Comparison of ENCODE assay signal across 18 cellular contexts in genomic region chrX:134760671-134761070, GRCh38. TPM values are rescaled to one million over a fixed set of nuclear protein-coding genes. Genes with fewer than 3 reads are reported as not detected.
A peak's percentile ranks its signal among the peaks of the same experiment; 100 is the strongest.
DNase-seq lines count a peak whose midpoint lies in the region; ATAC-seq, FAIRE-seq and TF ChIP-seq lines count a peak whose summit lies in the region.
"Had no signal": no experiment of that assay in that cellular context is flagged by ENCODE, and none has a peak within 500 bp of the region (broad histone marks: within the 10 kb centered on the region; RNA-seq: fewer than 3 reads in every experiment).

No MANE protein-coding gene starts in this region.

- POLR2A ChIA-PET in H1 (lab: Charles Lee; ENCODE audit: partially characterized antibody) = no interaction called here

- no peak overlapping the region for H3K4ac ChIP-seq in H1 (replicated peaks; ENCODE audit: insufficient read length, low read depth, low read length)
- no peak overlapping the region for H3K4ac ChIP-seq in mesenchymal stem cell (ENCODE audit: low read depth in 1 of 2, low read length in 2 of 2)

- H3K23me2 ChIP-seq in H1 (ENCODE audit: low read depth, low read length) = no peaks in the 10 kb centered on the region

- no peaks in the 10 kb centered on the region for H3K4me1 Mint-ChIP-seq in type B pancreatic cell (ENCODE audit: unreplicated experiment)
- H3K4me1 Mint-ChIP-seq: CD4-positive, alpha-beta memory T cell had no signal

- TF ChIP-seq RAD21 in H1 (IDR thresholded peaks at IDR 0.05 in 1 of 2, conservative IDR thresholded peaks at IDR 0.05 in 1 of 2; ENCODE audit: low read depth in 2 of 2, low read length in 2 of 2) = no peak

- H3K4me3 ChIP-seq in H1 (ENCODE audit: extremely low read depth in 1 of 4, insufficient read depth in 2 of 4, low read depth in 3 of 4, low read length in 4 of 4) (no peak overlapping the region), mesenchymal stem cell (ENCODE audit: insufficient read depth in 1 of 2, low read depth in 1 of 2, low read length in 2 of 2) (no peak overlapping the region)

- H3K9me3 ChIP-seq in H1 (ENCODE audit: insufficient read depth in 2 of 2, low read depth in 1 of 2, low read length in 1 of 2) = no peaks in the 10 kb centered on the region
- H3K9me3 ChIP-seq in mesenchymal stem cell (ENCODE audit: control insufficient read depth, low read length) = peaks cover 5% of the 10 kb centered on the region
- H3K9me3 ChIP-seq: BE2C had no signal

- DNase-seq in GM12891 (ENCODE audit: insufficient read length, low spot score) (no peak), NCI-H69 (lab: John Stamatoyannopoulos, UW) (peak; percentile 35), H1 (ENCODE audit: low read depth in 1 of 2, low spot score in 2 of 2) (no peak), mesenchymal stem cell (no peak), COLO668 (lab: John Stamatoyannopoulos, UW; ENCODE audit: unreplicated experiment) (no peak), type B pancreatic cell (ENCODE audit: extremely low spot score, unreplicated experiment) (no peak), inferior parietal cortex (ENCODE audit: extremely low spot score) (no peak)
- DNase-seq: BE2C; CD4-positive, alpha-beta memory T cell; H7; NCI-H1417; NCI-H2029 treated with DMSO at 0.1 percent for 48 hours; NCI-H748 treated with DMSO at 0.1 percent for 48 hours; Right ventricle myocardium superior had no signal

- H2BK15ac ChIP-seq in H1 (ENCODE audit: low read length) (no peak overlapping the region), mesenchymal stem cell (ENCODE audit: low read depth, poor library complexity, severe bottlenecking) (no peak overlapping the region)

- FAIRE-seq in GM12891 (lab: Jason Lieb, UNC) (peak; percentile 35), H1 (lab: Jason Lieb, UNC) (no peak)
- FAIRE-seq: D721Med had no signal

- peak overlapping the region; percentile 70; the same call in 1 of the 2 replicates for H2AFZ ChIP-seq in H1 (ENCODE audit: low read length)
- H2AFZ ChIP-seq in mesenchymal stem cell (ENCODE audit: low read depth, low read length) = no peak overlapping the region

- H4K8ac ChIP-seq in H1 (ENCODE audit: extremely low read depth, insufficient read depth, low read length) (no peak overlapping the region), mesenchymal stem cell (ENCODE audit: low read length) (no peak overlapping the region)

- CTCF ChIA-PET in H1 (lab: Charles Lee; ENCODE audit: partially characterized antibody) = interaction anchor here (0.9 to 1.4 kb wide), 4 partner anchors 10 to 258 kb away, joined by 3 to 6 read pairs (median 4); no protein-coding TSS in a partner anchor

- H3K56ac ChIP-seq in H1 (replicated peaks; ENCODE audit: insufficient read length, low read depth, low read length) = no peak overlapping the region

- H3K79me1 ChIP-seq in H1 (ENCODE audit: low read depth, low read length) (no peaks in the 10 kb centered on the region), mesenchymal stem cell (replicated peaks; ENCODE audit: low read length, poor library complexity, severe bottlenecking) (no peaks in the 10 kb centered on the region)

- ATAC-seq in GM19035 (IDR thresholded peaks at IDR 0.05; ENCODE audit: unreplicated experiment) = no peak
- ATAC-seq: Panc1, SK-N-SH treated with all-trans-retinoic acid at 6 μM for 48 hours had no signal

- H2BK12ac ChIP-seq in H1 (ENCODE audit: low read depth, low read length) = no peak overlapping the region
- H2BK12ac ChIP-seq in mesenchymal stem cell (ENCODE audit: low read length in 2 of 2) = peak overlapping the region in 1 of 2 experiments; percentile 63

- H3K36me3 ChIP-seq in H1 (ENCODE audit: control insufficient read depth in 2 of 4, insufficient read depth in 4 of 4, low read length in 3 of 4) (no peaks in the 10 kb centered on the region), mesenchymal stem cell (ENCODE audit: control insufficient read depth in 1 of 2, insufficient read depth in 2 of 2, low read depth in 1 of 2, low read length in 2 of 2) (no peaks in the 10 kb centered on the region)
- H3K36me3 ChIP-seq: BE2C had no signal

- no peak overlapping the region for H3K9ac ChIP-seq in H1 (replicated peaks in 1 of 4; ENCODE audit: extremely low read depth in 1 of 4, low read depth in 3 of 4, low read length in 3 of 4)
- peak overlapping the region; percentile 16 for H3K9ac ChIP-seq in mesenchymal stem cell (ENCODE audit: low read length)

- WGBS in H1 (ENCODE audit: extremely low coverage in 1 of 2, insufficient coverage in 1 of 2, insufficient read length in 1 of 2, insufficient replicate concordance in 2 of 2, low coverage in 1 of 2, low lambda C conversion rate in 2 of 2, missing lambda C conversion rate in 1 of 2), 2 experiments = 74% methylated on average over 5 of the region's 5 CpGs; no CpG with 5 or more reads in 1 of the 2 experiments
- 96% methylated on average over 4 of the region's 5 CpGs for WGBS in mesenchymal stem cell

- no peak overlapping the region for H3K27ac Mint-ChIP-seq in type B pancreatic cell
- H3K27ac Mint-ChIP-seq: CD4-positive, alpha-beta memory T cell had no signal

- H2BK5ac ChIP-seq in H1 (ENCODE audit: low read depth, low read length) (no peak overlapping the region), mesenchymal stem cell (ENCODE audit: low read depth, low read length, poor library complexity, severe bottlenecking) (no peak overlapping the region)

- H4K91ac ChIP-seq in H1 (replicated peaks; ENCODE audit: insufficient read length, low read length) (no peak overlapping the region), mesenchymal stem cell (ENCODE audit: low read length) (no peak overlapping the region)

- no peaks in the 10 kb centered on the region for H3K27me3 Mint-ChIP-seq in type B pancreatic cell
- H3K27me3 Mint-ChIP-seq: CD4-positive, alpha-beta memory T cell had no signal

- no peak overlapping the region for H3K14ac ChIP-seq in H1 (ENCODE audit: insufficient read length)
- no peak overlapping the region for H3K14ac ChIP-seq in mesenchymal stem cell (ENCODE audit: low read length in 2 of 2)

- H3K79me2 ChIP-seq in H1 (ENCODE audit: control insufficient read depth in 1 of 2, insufficient read depth in 2 of 2, low read length in 2 of 2) = no peaks in the 10 kb centered on the region

- no peaks in the 10 kb centered on the region for H3K4me1 ChIP-seq in H1 (replicated peaks in 1 of 4; ENCODE audit: control insufficient read depth in 3 of 4, insufficient read depth in 4 of 4, low read length in 3 of 4)
- no peaks in the 10 kb centered on the region for H3K4me1 ChIP-seq in mesenchymal stem cell (ENCODE audit: control insufficient read depth, insufficient read depth, low read depth, low read length)
- H3K4me1 ChIP-seq: BE2C had no signal

- no peaks in the 10 kb centered on the region for H4K20me1 ChIP-seq in H1 (replicated peaks in 1 of 2; ENCODE audit: control insufficient read depth in 1 of 2, insufficient read depth in 2 of 2, low read length in 2 of 2)

- TF ChIP-seq EP300 in H1 (IDR thresholded peaks at IDR 0.05; ENCODE audit: borderline replicate concordance in 1 of 2, low read depth in 2 of 2, low read length in 2 of 2) = no peak

- no peak overlapping the region for H2AK5ac ChIP-seq in H1 (ENCODE audit: low read depth, low read length)
- H2AK5ac ChIP-seq in mesenchymal stem cell (ENCODE audit: low read length, severe bottlenecking) = no peak overlapping the region

- no peak for TF ChIP-seq CTCF in H1 (IDR thresholded peaks at IDR 0.05; ENCODE audit: control extremely low read depth in 1 of 3, insufficient read depth in 1 of 3, low read depth in 1 of 3, low read length in 3 of 3)
- no peak for TF ChIP-seq CTCF in type B pancreatic cell (conservative IDR thresholded peaks at IDR 0.05)

- H3K23ac ChIP-seq in H1 (ENCODE audit: insufficient read length) = no peak overlapping the region
- H3K23ac ChIP-seq in mesenchymal stem cell (ENCODE audit: low read length in 2 of 2) = no peak overlapping the region

- H2BK20ac ChIP-seq in H1 (ENCODE audit: low read length) = no peak overlapping the region

- peaks cover 3% of the 10 kb centered on the region for H3K36me3 Mint-ChIP-seq in type B pancreatic cell
- H3K36me3 Mint-ChIP-seq: CD4-positive, alpha-beta memory T cell had no signal

- no peak overlapping the region for H3K4me2 ChIP-seq in H1 (ENCODE audit: insufficient read depth in 1 of 2, low read depth in 2 of 2, low read length in 2 of 2)
- H3K4me2 ChIP-seq in mesenchymal stem cell (ENCODE audit: low read length, poor library complexity, severe bottlenecking) = no peak overlapping the region

- no peak overlapping the region for H4K5ac ChIP-seq in H1 (ENCODE audit: insufficient read length, low read depth, low read length)

- TF ChIP-seq POLR2A in GM12891 (IDR thresholded peaks at IDR 0.05; ENCODE audit: low read depth, low read length) (no peak), H1 (IDR thresholded peaks at IDR 0.05; ENCODE audit: control extremely low read depth in 1 of 2, low read depth in 2 of 2, low read length in 2 of 2) (no peak)

- H3K27ac ChIP-seq in H1 (ENCODE audit: low read depth, low read length) (no peak overlapping the region), mesenchymal stem cell (ENCODE audit: low read length, poor library complexity, severe bottlenecking) (no peak overlapping the region)

- H2BK120ac ChIP-seq in H1 (replicated peaks; ENCODE audit: low read depth, low read length) (no peak overlapping the region), mesenchymal stem cell (ENCODE audit: low read depth, low read length) (no peak overlapping the region)

- H3K27me3 ChIP-seq in H1 (replicated peaks in 1 of 4; ENCODE audit: control insufficient read depth in 3 of 4, extremely low read depth in 1 of 4, insufficient read depth in 3 of 4, low read length in 3 of 4) (no peaks in the 10 kb centered on the region), mesenchymal stem cell (ENCODE audit: control insufficient read depth in 1 of 2, insufficient read depth in 1 of 2, low read length in 2 of 2) (no peaks in the 10 kb centered on the region)
- H3K27me3 ChIP-seq: BE2C had no signal

- H3K9me3 Mint-ChIP-seq in type B pancreatic cell = peaks cover 5% of the 10 kb centered on the region
- H3K9me3 Mint-ChIP-seq: CD4-positive, alpha-beta memory T cell had no signal

- H3K18ac ChIP-seq in H1 (ENCODE audit: extremely low read depth, low read length) (no peak overlapping the region), mesenchymal stem cell (ENCODE audit: low read depth in 1 of 2, low read length in 2 of 2) (peak overlapping the region in 1 of 2 experiments; percentile 48)

- no peak overlapping the region for H3K4me3 Mint-ChIP-seq in type B pancreatic cell
- H3K4me3 Mint-ChIP-seq: CD4-positive, alpha-beta memory T cell had no signal

RNA-seq across cellular contexts. Expression of gene PABIR2, which starts 36.3 kb away (rescaled TPM):
- 22.7 TPM for polyA plus RNA-seq in GM12891 (2012; ENCODE audit: low read depth, missing spikeins)
- 29.7 and 31.6 TPM in 2 replicates for total RNA-seq in H1 (2021; fragmentation: NEBNext Ultra II Directional; extraction: Animal tissue kit (Norgen Biotek cat#: 25700))
- 14.6 and 23.0 TPM in 2 replicates for polyA plus RNA-seq in H1 (2011; rRNA removed)
- polyA plus RNA-seq in H1 (2011; cell fraction: cytosol; rRNA removed) = 24.5 TPM
- 66.6 TPM for polyA plus RNA-seq in H1 (2011; cell fraction: nucleus; rRNA removed)
- polyA plus RNA-seq in H1 (2012, experiment 1 of 2) = 32.8 to 40.5 TPM (median 38.4 TPM) in 4 replicates
- 10.5 TPM for polyA plus RNA-seq in H1 (2012, experiment 2 of 2)
- 20.3 TPM for polyA plus RNA-seq in H1 (2013, experiment 1 of 2)
- polyA plus RNA-seq in H1 (2013, experiment 2 of 2) = 17.5 TPM
- 27.4 and 36.0 TPM in 2 replicates for polyA minus RNA-seq in H1 (2011; rRNA and poly(A)+ RNA removed)
- polyA minus RNA-seq in H1 (2011; cell fraction: cytosol; rRNA and poly(A)+ RNA removed) = 19.1 TPM
- polyA minus RNA-seq in H1 (2011; cell fraction: nucleus; rRNA and poly(A)+ RNA removed) = 25.2 TPM
- polyA plus RNA-seq in mesenchymal stem cell (2013, experiment 1 of 2) = 10.0 TPM
- polyA plus RNA-seq in mesenchymal stem cell (2013, experiment 2 of 2) = 9.5 TPM
- 14.7 and 24.2 TPM in 2 replicates for total RNA-seq in type B pancreatic cell (ENCODE audit: low replicate concordance)
